In the genomic region with DNA sequence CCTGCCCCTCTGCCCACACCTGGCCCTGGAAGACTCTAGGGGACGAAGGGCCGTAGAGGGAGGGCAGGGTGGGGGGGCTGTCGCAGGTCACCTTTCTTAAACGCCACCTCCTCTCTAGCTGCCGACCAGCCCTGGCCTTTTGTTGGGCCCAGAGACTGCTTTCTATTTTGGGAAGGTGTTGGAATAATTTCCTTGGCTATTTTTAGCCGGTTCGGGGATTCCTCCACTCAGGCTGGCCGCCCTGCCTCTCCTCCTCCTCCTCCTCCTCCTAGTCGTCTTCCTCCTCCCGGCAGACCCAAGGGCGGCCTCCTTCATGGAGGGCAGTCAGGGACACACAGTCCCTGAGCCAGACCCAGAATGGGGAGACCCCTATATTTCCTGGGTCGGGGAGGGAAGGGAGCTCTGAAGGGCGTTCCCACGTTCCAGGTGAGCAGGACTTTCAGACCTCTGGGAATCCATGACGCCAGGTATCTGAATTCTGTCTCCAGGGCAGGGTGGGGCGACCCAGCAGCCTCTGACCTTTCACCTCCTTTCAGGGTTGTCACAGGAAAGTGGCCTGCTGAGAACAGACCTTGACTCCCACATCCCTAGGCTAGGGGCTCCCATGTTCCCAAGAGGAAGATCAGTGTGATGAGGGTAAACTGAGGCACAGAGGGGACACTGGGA, we compare ENCODE assay signal across 8 cellular contexts. TPM values are rescaled to one million over a fixed set of nuclear protein-coding genes. Genes with fewer than 3 reads are reported as not detected.
A peak's percentile ranks its signal among the peaks of the same experiment; 100 is the strongest.
DNase-seq lines count a peak whose midpoint lies in the region; ATAC-seq and TF ChIP-seq lines count a peak whose summit lies in the region.

No MANE protein-coding gene starts in this region.

- no peak for TF ChIP-seq CTCF in RWPE2 (IDR thresholded peaks at IDR 0.05; ENCODE audit: poor library complexity, severe bottlenecking)
- TF ChIP-seq CTCF in osteocyte (IDR thresholded peaks at IDR 0.05), result no peak

- H3K36me3 Mint-ChIP-seq in osteocyte (ENCODE audit: unreplicated experiment), result no peaks in the 10 kb centered on the region

- no peaks in the 10 kb centered on the region for H3K9me3 Mint-ChIP-seq in osteocyte (ENCODE audit: unreplicated experiment)

- H3K9me3 ChIP-seq in RWPE2 (ENCODE audit: severe bottlenecking), result no peaks in the 10 kb centered on the region

- ATAC-seq in RWPE2 (ENCODE audit: low read depth), result no peak

- no peaks in the 10 kb centered on the region for H3K27me3 Mint-ChIP-seq in osteocyte (ENCODE audit: unreplicated experiment)

- no peaks in the 10 kb centered on the region for H3K27me3 ChIP-seq in RWPE2 (ENCODE audit: insufficient read depth, poor library complexity, severe bottlenecking)

- H3K27ac Mint-ChIP-seq in osteocyte (ENCODE audit: unreplicated experiment), result peak overlapping the region; percentile 79

- CTCF ChIA-PET in HEK293T (lab: Yijun Ruan, JAX), result no interaction called here

- H3K4me3 ChIP-seq in RWPE2 (ENCODE audit: severe bottlenecking), result no peak overlapping the region

- no peaks in the 10 kb centered on the region for H3K36me3 ChIP-seq in RWPE2 (ENCODE audit: low read depth)

- peak overlapping the region; percentile 95 for H3K27ac ChIP-seq in RWPE2 (ENCODE audit: poor library complexity, severe bottlenecking)

- DNase-seq in CD1c-positive myeloid dendritic cell (ENCODE audit: extremely low spot score) (peak; percentile 15), RWPE2 (ENCODE audit: low spot score) (no peak), glomerular visceral epithelial cell (ENCODE audit: extremely low spot score) (peak; percentile 25), osteocyte (ENCODE audit: extremely low spot score, unreplicated experiment) (no peak), activated gamma-delta T cell (lab: John Stamatoyannopoulos, UW) (no peak), HEK293T (ENCODE audit: extremely low spot score) (no peak), Ammon's horn (ENCODE audit: low spot score) (no peak)
- no peak for DNase-seq in stimulated activated CD4-positive, alpha-beta T cell treated with anti-CD3 and anti-CD28 coated beads, Interleukin-2, amount 100 ng/mL, for 24 hours

- H3K4me3 Mint-ChIP-seq in osteocyte (ENCODE audit: unreplicated experiment), result no peak overlapping the region

- POLR2A ChIA-PET in HEK293T (lab: Yijun Ruan, JAX), result interaction anchor here (8.9 kb wide), 1 partner anchor 20 kb away, joined by 64 read pairs; the partner anchor contains the start of gene GADD45B

- H3K4me1 ChIP-seq in RWPE2 (ENCODE audit: insufficient read depth, poor library complexity, severe bottlenecking), result peaks cover 27% of the 10 kb centered on the region

- H3K4me1 Mint-ChIP-seq in osteocyte (ENCODE audit: unreplicated experiment), result peaks cover 58% of the 10 kb centered on the region

TF ChIP-seq in HEK293T, 16 proteins besides CTCF, POLR2A, EP300 and RAD21:
- TF ChIP-seq CTBP1 (IDR thresholded peaks at IDR 0.05; ENCODE audit: borderline replicate concordance) (no peak), L3MBTL2 (conservative IDR thresholded peaks at IDR 0.05) (no peak), FOXK2 (IDR thresholded peaks at IDR 0.05) (no peak), FOXM1 (IDR thresholded peaks at IDR 0.05; ENCODE audit: borderline replicate concordance) (no peak), FOXA1 (IDR thresholded peaks at IDR 0.05) (no peak)

RNA-seq across cellular contexts. Expression of gene GADD45B, which starts 19.9 kb away (rescaled TPM):
- total RNA-seq in osteocyte, result 148 and 165 TPM in 2 replicates

RNA-seq across cellular contexts. Expression of gene LMNB2, which starts 39.0 kb away (rescaled TPM):
- total RNA-seq in osteocyte, result 40.2 and 40.8 TPM in 2 replicates

Comparison
In these comparisons a context has a peak if more than half of its experiments do, and no peak if none do; other contexts are left out.
1. DNase-seq: peak in CD1c-positive myeloid dendritic cell (single experiment) and glomerular visceral epithelial cell (single experiment); none in RWPE2 (single experiment), osteocyte (single experiment), activated gamma-delta T cell (single experiment), HEK293T (single experiment), stimulated activated CD4-positive, alpha-beta T cell treated with anti-CD3 and anti-CD28 coated beads, Interleukin-2, amount 100 ng/mL, for 24 hours (0 of 2) and Ammon's horn (single experiment).